ENCODE assay signal across 1 cellular context in the genomic region with DNA sequence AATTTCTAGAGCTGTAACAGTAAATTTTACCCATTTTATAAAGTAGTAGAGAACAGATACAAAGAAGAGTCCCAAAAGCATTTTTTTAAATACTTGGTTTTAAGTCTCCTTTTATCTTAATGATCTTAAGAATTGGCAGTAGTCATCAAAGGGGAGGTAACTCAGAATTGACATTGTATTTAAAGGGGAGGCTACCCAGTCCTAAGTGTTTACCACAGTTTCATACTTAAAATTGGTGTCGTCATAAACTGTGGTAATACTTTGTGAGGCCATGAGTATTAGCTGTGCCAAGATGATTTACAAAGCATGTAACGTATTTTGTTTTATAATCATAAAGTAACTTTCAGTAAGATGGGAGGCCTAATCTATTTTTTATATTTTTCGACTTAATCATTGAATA.
A peak's percentile ranks its signal among the peaks of the same experiment; 100 is the strongest.
TF ChIP-seq lines count a peak whose summit lies in the region.

No MANE protein-coding gene starts in this region.

TF ChIP-seq in GM12878, 131 proteins besides CTCF, POLR2A, EP300 and RAD21:
- TF ChIP-seq RUNX3 (IDR thresholded peaks at IDR 0.05; ENCODE audit: low read length) (peak; percentile 5; the same call in 1 of the 2 replicates), ATF7 (IDR thresholded peaks at IDR 0.05; ENCODE audit: low read depth) (0 out of 2 replicates have a peak, but pooled peaks have one; percentile 10), ZZZ3 (IDR thresholded peaks at IDR 0.05; ENCODE audit: control insufficient read depth, insufficient read length, low read depth) (no peak)
